ENCODE assay signal across 9 cellular contexts in the genomic region with DNA sequence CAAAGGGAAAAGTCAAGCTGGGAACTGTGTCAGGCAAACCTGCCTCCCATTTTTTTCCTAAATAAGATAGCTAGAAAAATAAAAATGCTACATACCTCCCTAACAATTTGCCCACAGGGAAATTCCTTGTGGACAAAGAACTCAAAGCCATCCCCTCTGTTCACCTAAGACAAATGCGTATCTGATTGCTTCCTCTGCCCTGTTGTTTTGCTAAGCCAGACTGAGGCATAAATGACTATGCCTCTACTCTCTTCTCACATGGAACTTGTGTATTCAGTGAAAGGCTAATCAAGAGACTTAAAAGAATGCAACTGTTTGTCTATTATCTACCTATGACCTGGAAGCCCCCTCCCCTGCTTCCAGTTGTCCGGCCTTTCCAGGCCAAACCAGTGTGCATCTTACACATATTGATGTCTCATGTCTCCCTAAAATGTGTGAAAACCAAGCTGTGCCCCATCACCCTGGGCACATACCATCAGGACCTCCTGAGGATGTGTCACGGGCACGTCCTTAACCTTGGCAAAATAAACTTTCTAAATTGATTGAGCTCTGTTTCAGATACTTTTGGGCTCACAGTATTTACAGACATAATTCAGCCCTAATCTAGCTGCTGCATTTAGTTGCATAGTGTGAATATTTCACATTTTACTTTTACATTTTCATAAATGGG. TPM values are rescaled to one million over a fixed set of nuclear protein-coding genes. Genes with fewer than 3 reads are reported as not detected.
DNase-seq lines count a peak whose midpoint lies in the region; ATAC-seq and TF ChIP-seq lines count a peak whose summit lies in the region.
"Had no signal": no experiment of that assay in that cellular context is flagged by ENCODE, and none has a peak within 500 bp of the region (broad histone marks: within the 10 kb centered on the region; RNA-seq: fewer than 3 reads in every experiment).

No MANE protein-coding gene starts in this region.

- TF ChIP-seq CTCF in endodermal cell (conservative IDR thresholded peaks at IDR 0.05) = no peak

- no peak for ATAC-seq in HG03108 (IDR thresholded peaks at IDR 0.05; ENCODE audit: unreplicated experiment)

- peaks cover 61% of the 10 kb centered on the region for H3K4me1 Mint-ChIP-seq in endodermal cell

- peaks cover 50% of the 10 kb centered on the region for H3K4me1 ChIP-seq in SJSA1 (replicated peaks)
- peaks cover 19% of the 10 kb centered on the region for H3K4me1 ChIP-seq in endodermal cell (ENCODE audit: control insufficient read depth, insufficient read depth, low read length)
- H3K4me1 ChIP-seq in rectal smooth muscle tissue (ENCODE audit: control insufficient read depth, insufficient read depth, low read length) = peaks cover 31% of the 10 kb centered on the region

- peaks cover 55% of the 10 kb centered on the region for H3K36me3 ChIP-seq in SJSA1
- H3K36me3 ChIP-seq in endodermal cell (ENCODE audit: control insufficient read depth, insufficient read depth, low read length) = peaks cover 55% of the 10 kb centered on the region
- H3K36me3 ChIP-seq in rectal smooth muscle tissue (ENCODE audit: control insufficient read depth, insufficient read depth, low read length) = no peaks in the 10 kb centered on the region

- H3K9ac ChIP-seq in endodermal cell (ENCODE audit: extremely low read depth, low read length, poor library complexity, severe bottlenecking) (peak overlapping the region; percentile 47), rectal smooth muscle tissue (ENCODE audit: low read length) (no peak overlapping the region)

- H3K36me3 Mint-ChIP-seq in endodermal cell (ENCODE audit: low read depth) = peaks cover 33% of the 10 kb centered on the region

- H3K27ac Mint-ChIP-seq in endodermal cell = peak overlapping the region; percentile 82

- no peaks in the 10 kb centered on the region for H3K27me3 Mint-ChIP-seq in endodermal cell (ENCODE audit: insufficient read depth)

- H3K27ac ChIP-seq in SJSA1 (peak overlapping the region; percentile 39), endodermal cell (ENCODE audit: low read depth, low read length) (peak overlapping the region; percentile 47), rectal smooth muscle tissue (ENCODE audit: low read depth, low read length) (peak overlapping the region; percentile 0)

- no peak overlapping the region for H3K4me3 Mint-ChIP-seq in endodermal cell

- DNase-seq in Caki2 (ENCODE audit: low read depth) = peak; percentile 77
- DNase-seq in SJSA1 (ENCODE audit: low read depth in 1 of 2, low spot score in 2 of 2) = peak in 1 of 2 experiments; percentile 60
- DNase-seq in endodermal cell = no peak
- DNase-seq in NCI-H748 (lab: John Stamatoyannopoulos, UW; ENCODE audit: unreplicated experiment) = no peak
- DNase-seq in LoVo (ENCODE audit: low spot score) = no peak
- no peak for DNase-seq in NK-92 treated with Interleukin-12 subunit alpha and Interleukin-12 subunit beta, amount 100 ng/mL, for 24 hours (lab: John Stamatoyannopoulos, UW)
- DNase-seq: stimulated activated CD4-positive, alpha-beta T cell treated with anti-CD3 and anti-CD28 coated beads, Interleukin-2, amount 100 ng/mL, for 24 hours had no signal

- WGBS in endodermal cell (ENCODE audit: insufficient coverage in 1 of 2, insufficient read length in 1 of 2), 2 experiments = 84 to 85% methylated on average over 4 of the region's 4 CpGs

- H3K9me3 ChIP-seq in SJSA1 (replicated peaks) (no peaks in the 10 kb centered on the region), endodermal cell (ENCODE audit: control insufficient read depth, low read length) (no peaks in the 10 kb centered on the region)

- no peaks in the 10 kb centered on the region for H3K9me3 Mint-ChIP-seq in endodermal cell

- in situ Hi-C loops in Caki2 (cut with HindIII; ENCODE audit: low pct_unique_long_range_greater_than_20kb, low sequenced_read_pairs) = loop anchor here (25.0 kb wide), 1 partner anchor 104 kb away; no protein-coding TSS in a partner anchor

- no peak overlapping the region for H3K4me3 ChIP-seq in SJSA1
- peak overlapping the region; percentile 13 for H3K4me3 ChIP-seq in endodermal cell (ENCODE audit: low read length)
- H3K4me3 ChIP-seq in rectal smooth muscle tissue (ENCODE audit: low read length) = no peak overlapping the region

- H3K27me3 ChIP-seq in SJSA1 (replicated peaks) (no peaks in the 10 kb centered on the region), endodermal cell (ENCODE audit: control insufficient read depth, insufficient read depth, low read length, poor library complexity, severe bottlenecking) (no peaks in the 10 kb centered on the region), rectal smooth muscle tissue (ENCODE audit: control insufficient read depth, insufficient read depth, low read length) (no peaks in the 10 kb centered on the region)

RNA-seq across cellular contexts. Expression of gene CHD2, which starts 15.8 kb away (rescaled TPM):
- total RNA-seq in Caki2 (2014; rRNA removed; shearing (Covaris generic); ENCODE audit: low replicate concordance) = 26.6 and 83.0 TPM in 2 replicates
- 37.6 and 43.7 TPM in 2 replicates for total RNA-seq in SJSA1 (2014; rRNA removed; shearing (Covaris generic))
- total RNA-seq in endodermal cell = 100 to 1,000 TPM; 116 to 127 TPM
- 56.2 TPM for polyA plus RNA-seq in endodermal cell (2013, experiment 1 of 2)
- polyA plus RNA-seq in endodermal cell (2013, experiment 2 of 2) = 46.7 TPM
